1 cellular context compared by ENCODE assay signal in genomic region chr19:45358213-45358792, GRCh38.
TF ChIP-seq lines count a peak whose summit lies in the region.

No MANE protein-coding gene starts in this region.

TF ChIP-seq in K562, 482 proteins besides CTCF, POLR2A, EP300 and RAD21:
- TF ChIP-seq LEF1 (IDR thresholded peaks at IDR 0.05) (no peak), NONO (IDR thresholded peaks at IDR 0.05; ENCODE audit: low read depth in 2 of 2, low read length in 1 of 2) (no peak), POLR2G (IDR thresholded peaks at IDR 0.05; ENCODE audit: low read depth, low read length) (peak; percentile 35; the same call in 1 of the 2 replicates), RBFOX2 (IDR thresholded peaks at IDR 0.05; ENCODE audit: low read depth, low read length) (peak; percentile 30; the same call in 1 of the 2 replicates)
